ENCODE assay signal across 8 cellular contexts in the genomic region with DNA sequence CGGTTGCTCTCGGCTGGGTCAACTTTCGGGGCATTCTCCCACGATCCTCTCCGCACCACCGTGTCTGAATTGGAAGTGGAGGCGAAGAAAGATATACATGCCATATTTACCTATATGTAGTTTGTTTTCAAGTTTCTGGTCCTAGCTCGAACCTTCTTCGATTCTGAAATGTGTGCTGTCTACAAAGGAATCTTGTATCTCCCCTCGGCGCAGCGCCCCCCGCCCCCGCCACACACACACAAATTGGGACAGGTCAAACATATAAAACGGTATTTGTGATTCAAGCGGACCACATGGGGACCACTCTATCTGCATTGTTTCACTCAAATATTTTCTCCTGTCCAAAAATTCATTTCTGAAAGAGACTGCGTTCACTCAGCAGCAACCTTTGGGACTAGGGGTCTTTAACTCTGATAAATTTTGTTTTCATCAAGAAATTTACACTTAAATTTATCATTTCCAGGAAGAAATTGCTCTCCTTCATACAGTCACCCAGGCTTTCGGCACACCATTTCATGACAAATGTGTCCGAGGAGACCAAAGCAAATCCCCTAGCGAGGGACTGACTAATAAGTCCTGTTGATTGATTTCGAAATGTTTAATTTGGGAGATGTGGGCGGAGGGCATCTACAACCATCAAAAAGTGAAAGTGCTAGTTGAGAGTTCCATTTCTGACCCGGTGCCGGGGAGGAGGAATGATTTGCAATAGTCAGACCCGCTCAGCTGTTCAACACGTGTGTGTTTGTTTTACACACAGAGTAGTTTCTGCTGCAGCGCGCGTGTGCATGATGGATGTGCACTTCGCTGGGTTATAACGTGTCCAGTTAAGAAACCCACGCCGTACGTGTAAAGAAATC. TPM values are rescaled to one million over a fixed set of nuclear protein-coding genes. Genes with fewer than 3 reads are reported as not detected.
DNase-seq lines count a peak whose midpoint lies in the region; ATAC-seq, FAIRE-seq and TF ChIP-seq lines count a peak whose summit lies in the region.

No MANE protein-coding gene starts in this region.

- WGBS in prostate gland = under 1% methylated on average over 34 of the region's 34 CpGs

- H3K36me3 ChIP-seq in SU-DHL-6 (ENCODE audit: low read length) = peaks cover 4% of the 10 kb centered on the region; the same call in 1 of the 2 replicates
- no peaks in the 10 kb centered on the region for H3K36me3 ChIP-seq in astrocyte (ENCODE audit: insufficient read depth, low read length)
- H3K36me3 ChIP-seq in right atrium auricular region = no peaks in the 10 kb centered on the region
- H3K36me3 ChIP-seq in prostate gland = no peaks in the 10 kb centered on the region

- peak in 8 of 10 experiments; percentile 16 to 62 (median 34) for DNase-seq in CD4-positive, alpha-beta T cell
- DNase-seq in HTR-8/SVneo (ENCODE audit: insufficient read length, low spot score) (peak; percentile 14), astrocyte (ENCODE audit: low read depth) (peak; percentile 80), right atrium auricular region (ENCODE audit: low spot score) (peak; percentile 92), prostate gland (ENCODE audit: low spot score) (peak; percentile 64)

- H4K20me1 ChIP-seq in SU-DHL-6 (ENCODE audit: low read depth, low read length) (no peaks in the 10 kb centered on the region), astrocyte (ENCODE audit: insufficient read depth, low read length) (no peaks in the 10 kb centered on the region)

- H3K4me2 ChIP-seq in SU-DHL-6 (ENCODE audit: low read depth, low read length, poor library complexity, severe bottlenecking) (peak overlapping the region; percentile 99), astrocyte (ENCODE audit: low read length) (peak overlapping the region; percentile 99)

- H3K79me2 ChIP-seq in SU-DHL-6 (ENCODE audit: insufficient read depth, low read length) = 0 out of 2 replicates have a peak, but pooled peaks cover 4% of the 10 kb centered on the region
- H3K79me2 ChIP-seq in astrocyte (ENCODE audit: insufficient read depth, low read length) = peaks cover 5% of the 10 kb centered on the region

- FAIRE-seq in HTR-8/SVneo (lab: Jason Lieb, UNC) (no peak), astrocyte (lab: Jason Lieb, UNC) (no peak)

- POLR2A ChIA-PET in CD4-positive, alpha-beta T cell (lab: Charles Lee) = interaction anchor here (1.2 to 4.8 kb wide), 5 partner anchors 86 to 598 kb away, joined by 3 to 49 read pairs (median 5); partner anchors contain the start of genes ALG2, SEC61B, STX17 and TEX10

- no peaks in the 10 kb centered on the region for H3K9me2 ChIP-seq in SU-DHL-6 (replicated peaks; ENCODE audit: insufficient read depth, low read length)

- peak overlapping the region; percentile 79 for H3K27ac ChIP-seq in CD4-positive, alpha-beta T cell (ENCODE audit: low read depth, low read length)
- H3K27ac ChIP-seq in SU-DHL-6 (ENCODE audit: low read depth, low read length) (peak overlapping the region; percentile 66), astrocyte (ENCODE audit: low read depth, low read length) (peak overlapping the region; percentile 84), right atrium auricular region (peak overlapping the region; percentile 97 to 98), prostate gland (peak overlapping the region; percentile 97 to 98)

- H2AFZ ChIP-seq in SU-DHL-6 (ENCODE audit: low read depth, low read length, severe bottlenecking) = peak overlapping the region; percentile 83
- peak overlapping the region; percentile 94 for H2AFZ ChIP-seq in astrocyte (ENCODE audit: low read depth, low read length)

- ATAC-seq in CD4-positive, alpha-beta T cell (ENCODE audit: poor library complexity) = peak; percentile 4
- ATAC-seq in HG02571 (IDR thresholded peaks at IDR 0.05; ENCODE audit: unreplicated experiment) (no peak), HG03159 (IDR thresholded peaks at IDR 0.05; ENCODE audit: unreplicated experiment) (no peak)

- H3K36me3 Mint-ChIP-seq in CD4-positive, alpha-beta T cell (ENCODE audit: low read depth) = peaks cover 44% of the 10 kb centered on the region
- no peaks in the 10 kb centered on the region for H3K36me3 Mint-ChIP-seq in astrocyte (ENCODE audit: low read depth, unreplicated experiment)

- no peaks in the 10 kb centered on the region for H3K9me3 Mint-ChIP-seq in CD4-positive, alpha-beta T cell
- peaks cover 5% of the 10 kb centered on the region for H3K9me3 Mint-ChIP-seq in astrocyte (ENCODE audit: unreplicated experiment)

- H3K27me3 Mint-ChIP-seq in CD4-positive, alpha-beta T cell = peaks cover 51% of the 10 kb centered on the region
- peaks cover 10% of the 10 kb centered on the region for H3K27me3 Mint-ChIP-seq in astrocyte (ENCODE audit: low read depth, unreplicated experiment)

- peak overlapping the region; percentile 100 for H3K4me3 Mint-ChIP-seq in CD4-positive, alpha-beta T cell
- H3K4me3 Mint-ChIP-seq in astrocyte (ENCODE audit: unreplicated experiment) = peak overlapping the region; percentile 95

- H3K27ac Mint-ChIP-seq in CD4-positive, alpha-beta T cell = peak overlapping the region; percentile 96
- peak overlapping the region; percentile 89 for H3K27ac Mint-ChIP-seq in astrocyte (ENCODE audit: unreplicated experiment)

- H3K4me3 ChIP-seq in SU-DHL-6 (ENCODE audit: insufficient read depth, low read length, poor library complexity, severe bottlenecking) (peak overlapping the region; percentile 77), astrocyte (ENCODE audit: insufficient read depth, low read depth, low read length) (peak overlapping the region; percentile 83), right atrium auricular region (peak overlapping the region; percentile 68 to 75), prostate gland (peak overlapping the region; percentile 76 to 77)

- H3K4me1 ChIP-seq in astrocyte (ENCODE audit: insufficient read depth, low read length) = peaks cover 36% of the 10 kb centered on the region
- H3K4me1 ChIP-seq in right atrium auricular region = peaks cover 0 to 26% of the 10 kb centered on the region in 2 donors
- H3K4me1 ChIP-seq in prostate gland (replicated peaks) = peaks cover 8% of the 10 kb centered on the region

- H3K9ac ChIP-seq in SU-DHL-6 (ENCODE audit: low read length) (peak overlapping the region; percentile 86), astrocyte (ENCODE audit: low read length) (peak overlapping the region; percentile 92)

- CTCF ChIA-PET in CD4-positive, alpha-beta T cell (lab: Charles Lee) = interaction anchor here (1.6 kb wide), 1 partner anchor 86 kb away, joined by 6 read pairs; the partner anchor contains the start of gene STX17

- peaks cover 34% of the 10 kb centered on the region for H3K27me3 ChIP-seq in CD4-positive, alpha-beta T cell (ENCODE audit: control insufficient read depth, insufficient read depth, low read length)
- H3K27me3 ChIP-seq in SU-DHL-6 (ENCODE audit: low read length) (no peaks in the 10 kb centered on the region), astrocyte (ENCODE audit: insufficient read depth, low read length) (peaks cover 15% of the 10 kb centered on the region), right atrium auricular region (no peaks in the 10 kb centered on the region), prostate gland (replicated peaks; ENCODE audit: insufficient read depth) (no peaks in the 10 kb centered on the region)

- H3F3A ChIP-seq in SU-DHL-6 (ENCODE audit: insufficient read depth) = peaks cover 27% of the 10 kb centered on the region

- intact Hi-C loops in CD4-positive, alpha-beta T cell (cut with DNase I, micrococcal nuclease) = loop anchor here (1.0 to 10.0 kb wide), 7 partner anchors 86 to 1714 kb away; partner anchors contain the start of genes ERP44 (in 2 of the 2), INVS (in 2 of the 2), ANKS6 (in 1 of the 2) and RNF20 (in 1 of the 2)
- intact Hi-C loops in prostate gland (cut with DNase I) = loop anchor here (10.0 kb wide), 5 partner anchors 274 to 716 kb away; partner anchors contain the start of genes ERP44, INVS and TGFBR1

- peaks cover 62% of the 10 kb centered on the region for H3K4me1 Mint-ChIP-seq in CD4-positive, alpha-beta T cell (ENCODE audit: low read depth)
- peaks cover 13% of the 10 kb centered on the region for H3K4me1 Mint-ChIP-seq in astrocyte (ENCODE audit: low read depth, unreplicated experiment)

- no peak for TF ChIP-seq CTCF in CD4-positive, alpha-beta T cell (IDR thresholded peaks at IDR 0.05)
- peak; percentile 18 for TF ChIP-seq CTCF in SU-DHL-6 (IDR thresholded peaks at IDR 0.05; ENCODE audit: insufficient read depth, low read length, poor library complexity, severe bottlenecking)
- no peak for TF ChIP-seq CTCF in astrocyte (IDR thresholded peaks at IDR 0.05; ENCODE audit: insufficient read depth, low read depth, low read length)
- TF ChIP-seq CTCF in right atrium auricular region (IDR thresholded peaks at IDR 0.05) = no peak
- TF ChIP-seq CTCF in prostate gland (IDR thresholded peaks at IDR 0.05) = peak in 1 of 4 experiments; percentile 14

- no peaks in the 10 kb centered on the region for H3K9me3 ChIP-seq in CD4-positive, alpha-beta T cell (ENCODE audit: control insufficient read depth, low read length)
- no peaks in the 10 kb centered on the region for H3K9me3 ChIP-seq in SU-DHL-6 (ENCODE audit: insufficient read depth, low read length)
- H3K9me3 ChIP-seq in astrocyte (ENCODE audit: insufficient read depth, low read depth, low read length) = no peaks in the 10 kb centered on the region
- no peaks in the 10 kb centered on the region for H3K9me3 ChIP-seq in right atrium auricular region
- no peaks in the 10 kb centered on the region for H3K9me3 ChIP-seq in prostate gland

- TF ChIP-seq POLR2A in prostate gland (IDR thresholded peaks at IDR 0.05) = peak; percentile 6

RNA-seq across cellular contexts. Expression of gene NR4A3, which starts 1.1 kb away (rescaled TPM):
- 10 to 100 TPM; 42.4 to 44.6 TPM for total RNA-seq in CD4-positive, alpha-beta T cell
- 3.2 and 3.6 TPM in 2 replicates for total RNA-seq in astrocyte
- 10 to 100 TPM; 15.8 to 19.9 TPM for total RNA-seq in right atrium auricular region
- total RNA-seq in prostate gland = 1 to 10 TPM in 1 of 2 donors, under 1 TPM in 1; 0.64 to 1.1 TPM

Comparison
In these comparisons a context has a peak if more than half of its experiments do, and no peak if none do; other contexts are left out.
1. DNase-seq: peak in every context shown above with its lines; median percentile 92 in right atrium auricular region; 80 in astrocyte; 64 in prostate gland; 34 in CD4-positive, alpha-beta T cell; 14 in HTR-8/SVneo.